Comparison of ENCODE assay signal across 8 cellular contexts in the genomic region with DNA sequence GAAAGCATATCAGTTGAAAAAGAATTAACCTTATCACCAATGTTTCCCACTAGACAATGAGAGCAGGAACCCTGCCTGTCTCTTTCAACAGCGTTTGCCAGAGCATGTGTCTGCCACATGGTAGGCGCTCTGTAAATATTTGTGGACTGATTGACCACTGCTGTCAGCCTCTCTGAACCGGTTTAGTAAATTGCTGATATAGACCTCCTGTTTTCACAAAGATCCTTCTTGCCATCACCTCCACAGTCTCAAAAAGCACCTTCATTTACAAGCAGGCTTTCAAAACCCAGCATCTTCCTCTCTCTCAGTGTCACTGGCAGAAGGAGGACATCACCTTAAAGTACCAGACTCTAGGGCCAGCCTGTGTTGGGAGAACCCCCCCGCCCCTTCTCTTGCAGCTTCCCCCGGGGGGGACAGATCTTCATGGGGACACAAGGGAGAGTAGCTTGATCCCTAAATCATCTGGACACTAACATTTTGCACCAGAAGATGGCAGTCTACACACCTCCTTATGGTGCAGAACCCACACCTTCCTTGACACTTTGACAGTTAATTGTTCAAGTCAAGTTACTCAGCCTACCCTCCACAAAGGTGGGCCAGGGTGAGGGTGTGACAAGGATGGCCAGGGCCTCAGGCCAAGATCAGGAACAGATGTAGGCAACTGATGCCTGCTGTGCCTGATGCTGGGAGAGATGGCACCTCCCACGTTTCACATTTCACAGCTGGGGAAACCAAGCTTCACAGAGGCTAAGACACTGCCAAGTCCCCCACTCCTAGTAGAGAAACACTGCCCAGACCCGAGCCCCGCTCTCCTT. TPM values are rescaled to one million over a fixed set of nuclear protein-coding genes. Genes with fewer than 3 reads are reported as not detected.
DNase-seq lines count a peak whose midpoint lies in the region; ATAC-seq and TF ChIP-seq lines count a peak whose summit lies in the region.

No MANE protein-coding gene starts in this region.

- H3K4me1 ChIP-seq in tibial artery = peaks cover 0 to 26% (median 5%) of the 10 kb centered on the region in 4 donors

- peak; percentile 69 for DNase-seq in G401 (ENCODE audit: low spot score)
- peak; percentile 48 for DNase-seq in HEK293T (ENCODE audit: extremely low spot score)
- DNase-seq in NCI-H226 = peak; percentile 57
- no peak for DNase-seq in activated B cell treated with CpG ODN at 0.5 μM for 24 hours
- DNase-seq in effector CD4-positive, alpha-beta T cell = peak; percentile 57
- peak; percentile 67 to 73 for DNase-seq in memory B cell (ENCODE audit: low spot score in 2 of 2)
- DNase-seq in tibial artery = no peak
- no peak for DNase-seq in occipital lobe (lab: John Stamatoyannopoulos, UW)

- CTCF ChIA-PET in HEK293T (lab: Yijun Ruan, JAX) = interaction anchor here (0.6 to 1.4 kb wide), 8 partner anchors 10 to 65 kb away, joined by 3 to 5 read pairs (median 3); no protein-coding TSS in a partner anchor
- CTCF ChIA-PET in activated B cell treated with CpG ODN at 0.5 μM for 24 hours (lab: Charles Lee) = interaction anchor here (0.6 to 8.7 kb wide), 43 partner anchors 9 to 601 kb away, joined by 3 to 94 read pairs (median 6); a partner anchor contains a TSS

- H3K36me3 Mint-ChIP-seq in activated B cell treated with CpG ODN at 0.5 μM for 24 hours (ENCODE audit: low read depth) (no peaks in the 10 kb centered on the region), memory B cell (no peaks in the 10 kb centered on the region)

- POLR2A ChIA-PET in HEK293T (lab: Yijun Ruan, JAX) = interaction anchor here (0.7 to 1.6 kb wide), 3 partner anchors 38 to 133 kb away, joined by 3 to 5 read pairs (median 3); a partner anchor contains a TSS
- POLR2A ChIA-PET in activated B cell treated with CpG ODN at 0.5 μM for 24 hours (lab: Charles Lee) = interaction anchor here (0.5 to 2.5 kb wide), 17 partner anchors 10 to 627 kb away, joined by 3 to 45 read pairs (median 4); a partner anchor contains a TSS

- ATAC-seq in activated B cell treated with CpG ODN at 0.5 μM for 24 hours (ENCODE audit: low read depth) = peak; percentile 93
- ATAC-seq in memory B cell (ENCODE audit: low read depth) = peak; percentile 96

- H3K4me1 Mint-ChIP-seq in activated B cell treated with CpG ODN at 0.5 μM for 24 hours (peaks cover 29% of the 10 kb centered on the region), memory B cell (peaks cover 16% of the 10 kb centered on the region)

- no peak overlapping the region for H3K27ac ChIP-seq in tibial artery

- H3K27me3 ChIP-seq in tibial artery = peaks cover 0 to 6% of the 10 kb centered on the region in 2 donors

- TF ChIP-seq CTCF in activated B cell treated with CpG ODN at 0.5 μM for 24 hours (IDR thresholded peaks at IDR 0.05) = peak; percentile 56
- TF ChIP-seq CTCF in tibial artery (IDR thresholded peaks at IDR 0.05) = peak; percentile 51 to 53

- H3K9me3 Mint-ChIP-seq in activated B cell treated with CpG ODN at 0.5 μM for 24 hours (no peaks in the 10 kb centered on the region), memory B cell (no peaks in the 10 kb centered on the region)

- H3K27ac Mint-ChIP-seq in activated B cell treated with CpG ODN at 0.5 μM for 24 hours (no peak overlapping the region), memory B cell (no peak overlapping the region)

- H3K4me3 Mint-ChIP-seq in activated B cell treated with CpG ODN at 0.5 μM for 24 hours = no peak overlapping the region
- H3K4me3 Mint-ChIP-seq in memory B cell = no peak overlapping the region

- in situ Hi-C loops in G401 (cut with HindIII; ENCODE audit: low sequenced_read_pairs) = no loop called here

- H3K27me3 Mint-ChIP-seq in activated B cell treated with CpG ODN at 0.5 μM for 24 hours = no peaks in the 10 kb centered on the region
- no peaks in the 10 kb centered on the region for H3K27me3 Mint-ChIP-seq in memory B cell

- H3K4me3 ChIP-seq in tibial artery = no peak overlapping the region

- no peaks in the 10 kb centered on the region for H3K36me3 ChIP-seq in tibial artery

- intact Hi-C loops in activated B cell treated with CpG ODN at 0.5 μM for 24 hours (cut with micrococcal nuclease) (loop anchor here (1.0 to 10.0 kb wide), 9 partner anchors 20 to 626 kb away; a partner anchor contains a TSS), tibial artery (cut with DNase I; ENCODE audit: low total_unique reads) (no loop called here)

- no peaks in the 10 kb centered on the region for H3K9me3 ChIP-seq in tibial artery

TF ChIP-seq in HEK293T, 16 proteins besides CTCF, POLR2A, EP300 and RAD21:
- TF ChIP-seq FOXM1 (IDR thresholded peaks at IDR 0.05; ENCODE audit: borderline replicate concordance) (no peak), HDGF (IDR thresholded peaks at IDR 0.05; ENCODE audit: borderline replicate concordance) (no peak), L3MBTL2 (conservative IDR thresholded peaks at IDR 0.05) (no peak), BHLHE40 (IDR thresholded peaks at IDR 0.05; ENCODE audit: borderline replicate concordance) (no peak), FOXA1 (IDR thresholded peaks at IDR 0.05) (no peak), FOXK2 (IDR thresholded peaks at IDR 0.05) (no peak)

RNA-seq across cellular contexts. Expression of a gene that starts 37.8 kb away (rescaled TPM):
- total RNA-seq in G401 (2014; rRNA removed; shearing (Covaris generic)) = 27.3 and 28.5 TPM in 2 replicates
- total RNA-seq in activated B cell treated with CpG ODN at 0.5 μM for 24 hours (92.7 and 110 TPM in 2 replicates), occipital lobe (86.4 TPM)

Comparison
In these comparisons a context has a peak if more than half of its experiments do, and no peak if none do; other contexts are left out.
1. DNase-seq: peak in G401 (single experiment), HEK293T (single experiment), NCI-H226 (single experiment), effector CD4-positive, alpha-beta T cell (single experiment) and memory B cell (2 of 2); none in activated B cell treated with CpG ODN at 0.5 μM for 24 hours (single experiment), tibial artery (0 of 2) and occipital lobe (single experiment).